Comparison of ENCODE assay signal across 17 cellular contexts in the genomic region with DNA sequence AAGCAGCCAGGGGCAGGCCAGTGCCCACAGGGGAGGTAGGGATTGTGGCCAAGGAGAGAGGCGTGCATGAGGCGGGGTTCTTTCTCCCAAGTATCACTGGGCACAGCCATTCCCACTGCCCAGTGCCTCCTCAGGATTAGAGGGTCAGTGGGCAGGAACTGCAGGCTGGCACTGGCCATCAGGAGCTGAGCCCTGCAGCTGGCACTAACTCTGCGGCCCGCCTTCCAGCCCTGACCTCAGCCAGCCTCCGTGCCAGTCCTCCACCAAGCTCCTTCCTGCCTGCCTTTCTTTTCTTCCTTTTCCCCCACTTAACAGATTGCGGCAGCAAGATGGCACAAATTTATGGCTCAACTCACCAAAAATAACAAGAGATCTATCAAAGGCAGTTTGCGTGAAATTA. TPM values are rescaled to one million over a fixed set of nuclear protein-coding genes. Genes with fewer than 3 reads are reported as not detected.
DNase-seq lines count a peak whose midpoint lies in the region; ATAC-seq and TF ChIP-seq lines count a peak whose summit lies in the region.
"Had no signal": no experiment of that assay in that cellular context is flagged by ENCODE, and none has a peak within 500 bp of the region (broad histone marks: within the 10 kb centered on the region; RNA-seq: fewer than 3 reads in every experiment).

No MANE protein-coding gene starts in this region.

- DNase-seq in DND-41 = no peak
- DNase-seq in NCI-H2196 (lab: John Stamatoyannopoulos, UW; ENCODE audit: unreplicated experiment) = peak; percentile 35
- DNase-seq in globus pallidus (ENCODE audit: low spot score) = peak; percentile 72
- no peak for DNase-seq in psoas muscle
- DNase-seq in NCI-H774 (lab: John Stamatoyannopoulos, UW) = no peak
- DNase-seq in NK-92 (lab: John Stamatoyannopoulos, UW; ENCODE audit: unreplicated experiment) = no peak
- DNase-seq: activated CD4-positive, alpha-beta memory T cell treated with anti-CD3 and anti-CD28 coated beads for 36 hours; DMS53; KG1; NCI-H1417 treated with DMSO at 0.1 percent for 48 hours; NCI-H510A treated with DMSO at 0.1 percent for 48 hours; OCI-M1 had no signal

- no peak overlapping the region for H3K4me2 ChIP-seq in DND-41 (ENCODE audit: insufficient read depth, low read length)
- H3K4me2 ChIP-seq: hepatocyte had no signal

- intact Hi-C loops in psoas muscle (cut with DNase I) = no loop called here

- H2AFZ ChIP-seq in DND-41 (ENCODE audit: low read depth, low read length) = no peak overlapping the region
- H2AFZ ChIP-seq: hepatocyte had no signal

- H3K27ac ChIP-seq in DND-41 (ENCODE audit: low read length) (0 out of 2 replicates have a peak overlapping the region, but pooled peaks have one; percentile 12), psoas muscle (peak overlapping the region; percentile 66)
- H3K27ac ChIP-seq: hepatocyte, suprapubic skin had no signal

- H3K36me3 ChIP-seq in DND-41 (ENCODE audit: insufficient read depth, low read length) (no peaks in the 10 kb centered on the region), psoas muscle (ENCODE audit: insufficient read depth in 1 of 2, low read depth in 1 of 2) (no peaks in the 10 kb centered on the region)
- H3K36me3 ChIP-seq: suprapubic skin had no signal

- WGBS in psoas muscle, 3 donors = 30 to 38% (median 37%) methylated on average over 7 of the region's 7 CpGs

- no peak overlapping the region for H3K9ac ChIP-seq in DND-41 (ENCODE audit: low read depth, low read length)

- H3K4me1 ChIP-seq in DND-41 (ENCODE audit: insufficient read depth, low read length) = peaks cover 29% of the 10 kb centered on the region
- peaks cover 33% of the 10 kb centered on the region for H3K4me1 ChIP-seq in psoas muscle

- H3K27me3 ChIP-seq in DND-41 (ENCODE audit: insufficient read depth, low read length, poor library complexity) (no peaks in the 10 kb centered on the region), psoas muscle (ENCODE audit: insufficient read depth in 3 of 3, low read length in 2 of 3) (no peaks in the 10 kb centered on the region)
- H3K27me3 ChIP-seq: hepatocyte, suprapubic skin had no signal

- TF ChIP-seq CTCF in DND-41 (IDR thresholded peaks at IDR 0.05; ENCODE audit: borderline replicate concordance, extremely low read depth, low read length, poor library complexity, severe bottlenecking) = no peak
- TF ChIP-seq CTCF in psoas muscle (IDR thresholded peaks at IDR 0.05) = no peak

- ATAC-seq in DND-41 (ENCODE audit: insufficient read depth, low read depth) (no peak), psoas muscle (peak; percentile 35 to 64 (median 46)), esophagus mucosa (no peak), HG02938 (IDR thresholded peaks at IDR 0.05; ENCODE audit: unreplicated experiment) (no peak)
- ATAC-seq: activated T-helper 17 cell treated with anti-CD3 and anti-CD28 coated beads, Interleukin-2, amount 50 U/mL, for 72 hours had no signal

- no peaks in the 10 kb centered on the region for H3K79me2 ChIP-seq in DND-41 (ENCODE audit: insufficient read depth, low read length)
- H3K79me2 ChIP-seq: hepatocyte had no signal

- H3K9me3 ChIP-seq in DND-41 (ENCODE audit: insufficient read depth, low read length, severe bottlenecking) (no peaks in the 10 kb centered on the region), psoas muscle (no peaks in the 10 kb centered on the region)
- H3K9me3 ChIP-seq: suprapubic skin had no signal

- peaks cover 8% of the 10 kb centered on the region for H4K20me1 ChIP-seq in DND-41 (ENCODE audit: insufficient read depth, low read length)

- H3K4me3 ChIP-seq in DND-41 (ENCODE audit: low read depth in 1 of 2, low read length in 2 of 2) = no peak overlapping the region
- H3K4me3 ChIP-seq in psoas muscle = peak overlapping the region; percentile 2
- H3K4me3 ChIP-seq: hepatocyte, suprapubic skin had no signal

RNA-seq across cellular contexts. Expression of a gene that starts 11.2 kb away (rescaled TPM):
- total RNA-seq in psoas muscle (1 to 10 TPM in 3 of 4 donors, under 1 TPM in 1; 0.61 to 1.8 (median 1.2) TPM), esophagus mucosa (0.24 TPM)
- polyA plus RNA-seq in psoas muscle = under 1 TPM; 0.44 to 0.73 (median 0.65) TPM

RNA-seq across cellular contexts. Expression of a gene that starts 49.1 kb away (rescaled TPM):
- total RNA-seq in psoas muscle = 10 to 100 TPM in 1 of 4 donors, 1 to 10 TPM in 3; 6.1 to 14.2 (median 8.4) TPM
- 1 to 10 TPM; 2.9 to 4.1 (median 3.5) TPM for polyA plus RNA-seq in psoas muscle
- 11.8 TPM for total RNA-seq in esophagus mucosa
- total RNA-seq: activated T-helper 17 cell treated with anti-CD3 and anti-CD28 coated beads, Interleukin-2, amount 50 U/mL, for 72 hours had no signal

Comparison
In these comparisons a context has a peak if more than half of its experiments do, and no peak if none do; other contexts are left out.
1. ATAC-seq: peak in psoas muscle (4 of 4); none in DND-41 (single experiment), esophagus mucosa (single experiment) and HG02938 (single experiment).
2. DNase-seq: peak in NCI-H2196 (single experiment) and globus pallidus (single experiment); none in DND-41 (single experiment), psoas muscle (0 of 2), NCI-H774 (single experiment) and NK-92 (single experiment).